Comparison of ENCODE assay signal across 20 cellular contexts in genomic region chr10:120347644-120348043, GRCh38.
A peak's percentile ranks its signal among the peaks of the same experiment; 100 is the strongest.
DNase-seq lines count a peak whose midpoint lies in the region; ATAC-seq and TF ChIP-seq lines count a peak whose summit lies in the region.
"Had no signal": no experiment of that assay in that cellular context is flagged by ENCODE, and none has a peak within 500 bp of the region (broad histone marks: within the 10 kb centered on the region; RNA-seq: fewer than 3 reads in every experiment).

No MANE protein-coding gene starts in this region.

- H3K36me3 Mint-ChIP-seq in endodermal cell (ENCODE audit: low read depth) (no peaks in the 10 kb centered on the region), nephron progenitor cell (ENCODE audit: low read depth) (no peaks in the 10 kb centered on the region)
- H3K36me3 Mint-ChIP-seq: CD4-positive, CD25-positive, alpha-beta regulatory T cell; CD8-positive, alpha-beta T cell had no signal

- H3K9me3 Mint-ChIP-seq in endodermal cell, result peaks cover 5% of the 10 kb centered on the region
- H3K9me3 Mint-ChIP-seq in nephron progenitor cell, result peaks cover 5% of the 10 kb centered on the region
- H3K9me3 Mint-ChIP-seq: CD4-positive, CD25-positive, alpha-beta regulatory T cell had no signal

- BruUV-seq in Panc1 (replicated peaks; lab: Mats Ljungman, UMichigan), result no TSS peak

- TF ChIP-seq CTCF in Panc1 (IDR thresholded peaks at IDR 0.05), result no peak
- peak; percentile 31 for TF ChIP-seq CTCF in endodermal cell (conservative IDR thresholded peaks at IDR 0.05)
- no peak for TF ChIP-seq CTCF in nephron progenitor cell (IDR thresholded peaks at IDR 0.05)

- DNase-seq in ELF-1 (ENCODE audit: low read depth, low spot score) (peak; percentile 2), Panc1 (ENCODE audit: low read depth, low spot score) (no peak), endodermal cell (no peak), nephron progenitor cell (peak; percentile 10), superior temporal gyrus (ENCODE audit: extremely low spot score) (no peak), occipital lobe (lab: John Stamatoyannopoulos, UW) (no peak)
- no peak for DNase-seq in effector CD4-positive, alpha-beta T cell
- DNase-seq: Caco-2; CD4-positive, CD25-positive, alpha-beta regulatory T cell; CD8-positive, alpha-beta T cell; DMS153; DND-41; GDM1; GM23248; HCEC 1CT had no signal

- H3K36me3 ChIP-seq in Panc1 (ENCODE audit: control insufficient read depth, insufficient read depth, low read length) (no peaks in the 10 kb centered on the region), endodermal cell (ENCODE audit: control insufficient read depth, insufficient read depth, low read length) (no peaks in the 10 kb centered on the region)
- H3K36me3 ChIP-seq: BLaER1 had no signal

- H3K27me3 ChIP-seq in Panc1 (ENCODE audit: control insufficient read depth, insufficient read depth, low read length) (peaks cover 4% of the 10 kb centered on the region; the same call in 1 of the 2 replicates), endodermal cell (ENCODE audit: control insufficient read depth, insufficient read depth, low read length, poor library complexity, severe bottlenecking) (no peaks in the 10 kb centered on the region)
- H3K27me3 ChIP-seq: BLaER1 had no signal

- H3K9ac ChIP-seq in endodermal cell (ENCODE audit: extremely low read depth, low read length, poor library complexity, severe bottlenecking), result no peak overlapping the region
- H3K9ac ChIP-seq: BLaER1, GM23248 had no signal

- H3K4me3 Mint-ChIP-seq in endodermal cell (no peak overlapping the region), nephron progenitor cell (no peak overlapping the region)
- H3K4me3 Mint-ChIP-seq: B cell; CD4-positive, CD25-positive, alpha-beta regulatory T cell; CD8-positive, alpha-beta T cell had no signal

- no peaks in the 10 kb centered on the region for H3K9me3 ChIP-seq in Panc1 (ENCODE audit: control insufficient read depth, insufficient read depth, low read depth, low read length)
- H3K9me3 ChIP-seq in endodermal cell (ENCODE audit: control insufficient read depth, low read length), result no peaks in the 10 kb centered on the region
- H3K9me3 ChIP-seq: Caco-2 had no signal

- no peak overlapping the region for H3K4me3 ChIP-seq in Panc1 (ENCODE audit: low read depth in 2 of 2, low read length in 2 of 2)
- H3K4me3 ChIP-seq in endodermal cell (ENCODE audit: low read length), result no peak overlapping the region
- H3K4me3 ChIP-seq: BLaER1, GM12878, GM23248 had no signal

- in situ Hi-C loops in Panc1 (cut with HindIII; ENCODE audit: low pct_unique_long_range_greater_than_20kb, low sequenced_read_pairs), result no loop called here

- H3K4me1 Mint-ChIP-seq in endodermal cell, result peaks cover 14% of the 10 kb centered on the region
- H3K4me1 Mint-ChIP-seq in nephron progenitor cell, result peaks cover 17% of the 10 kb centered on the region
- H3K4me1 Mint-ChIP-seq: B cell; CD4-positive, CD25-positive, alpha-beta regulatory T cell had no signal

- H3K27me3 Mint-ChIP-seq in endodermal cell (ENCODE audit: insufficient read depth) (no peaks in the 10 kb centered on the region), nephron progenitor cell (ENCODE audit: low read depth, poor library complexity) (peaks cover 24% of the 10 kb centered on the region)

- intact Hi-C loops in Panc1 (cut with micrococcal nuclease; ENCODE audit: unreplicated experiment), result no loop called here

- CTCF ChIA-PET in Panc1 (lab: Charles Lee), result interaction anchor here (0.6 kb wide), 1 partner anchor 387 kb away, joined by 3 read pairs; no protein-coding TSS in a partner anchor

- peak; percentile 51; the same call in 1 of the 2 replicates for ATAC-seq in Panc1
- ATAC-seq: CD8-positive, alpha-beta T cell; GM12878 had no signal

- H3K27ac Mint-ChIP-seq in endodermal cell (no peak overlapping the region), nephron progenitor cell (no peak overlapping the region)
- H3K27ac Mint-ChIP-seq: B cell; CD4-positive, CD25-positive, alpha-beta regulatory T cell; CD8-positive, alpha-beta T cell had no signal

- H3K4me1 ChIP-seq in Panc1 (ENCODE audit: control insufficient read depth, insufficient read depth, low read length), result no peaks in the 10 kb centered on the region
- peaks cover 3% of the 10 kb centered on the region for H3K4me1 ChIP-seq in endodermal cell (ENCODE audit: control insufficient read depth, insufficient read depth, low read length)
- H3K4me1 ChIP-seq: BLaER1, Caco-2 had no signal

- WGBS in endodermal cell (ENCODE audit: insufficient coverage in 1 of 2, insufficient read length in 1 of 2), 2 experiments, result 33 to 45% methylated on average over 2 to 3 of the region's 3 CpGs

- no peak overlapping the region for H3K27ac ChIP-seq in Panc1 (ENCODE audit: low read length)
- no peak overlapping the region for H3K27ac ChIP-seq in endodermal cell (ENCODE audit: low read depth, low read length)
- H3K27ac ChIP-seq: 22Rv1, BLaER1, C4-2B, GM23248 had no signal

- POLR2A ChIA-PET in Panc1 (lab: Charles Lee), result no interaction called here

Comparison
In these comparisons a context has a peak if more than half of its experiments do, and no peak if none do; other contexts are left out.
1. DNase-seq: peak in ELF-1 (single experiment) and nephron progenitor cell (single experiment); none in Panc1 (single experiment), endodermal cell (single experiment), effector CD4-positive, alpha-beta T cell (single experiment), superior temporal gyrus (single experiment) and occipital lobe (single experiment).